30 cellular contexts compared by ENCODE assay signal in genomic region chr11:130462101-130462885, GRCh38. TPM values are rescaled to one million over a fixed set of nuclear protein-coding genes. Genes with fewer than 3 reads are reported as not detected.
DNase-seq lines count a peak whose midpoint lies in the region; ATAC-seq, FAIRE-seq and TF ChIP-seq lines count a peak whose summit lies in the region.
"Had no signal": no experiment of that assay in that cellular context is flagged by ENCODE, and none has a peak within 500 bp of the region (broad histone marks: within the 10 kb centered on the region; RNA-seq: fewer than 3 reads in every experiment).

No MANE protein-coding gene starts in this region.

- no peaks in the 10 kb centered on the region for H3K4me1 Mint-ChIP-seq in stimulated activated naive CD8-positive, alpha-beta T cell treated with anti-CD3 and anti-CD28 coated beads, Interleukin-15, amount 100 ng/mL, for 72 hours
- H3K4me1 Mint-ChIP-seq: CD4-positive, alpha-beta memory T cell; H9; T-cell had no signal

- no peaks in the 10 kb centered on the region for H3K79me2 ChIP-seq in H1 (ENCODE audit: control insufficient read depth in 1 of 2, insufficient read depth in 2 of 2, low read length in 2 of 2)

- no peak for FAIRE-seq in H1 (lab: Jason Lieb, UNC)
- FAIRE-seq: GM12891, GM19239, HTR-8/SVneo had no signal

- no peak overlapping the region for H3K9ac ChIP-seq in H1 (replicated peaks in 1 of 4; ENCODE audit: extremely low read depth in 1 of 4, low read depth in 3 of 4, low read length in 3 of 4)

- H3K56ac ChIP-seq in H1 (replicated peaks; ENCODE audit: insufficient read length, low read depth, low read length), result no peak overlapping the region

- no peak overlapping the region for H3K23ac ChIP-seq in H1 (ENCODE audit: insufficient read length)

- H4K20me1 ChIP-seq in H1 (replicated peaks in 1 of 2; ENCODE audit: control insufficient read depth in 1 of 2, insufficient read depth in 2 of 2, low read length in 2 of 2), result peaks cover 0 to 2% of the 10 kb centered on the region in 2 experiments

- CTCF ChIA-PET in H1 (lab: Charles Lee; ENCODE audit: partially characterized antibody), result interaction anchor here (0.8 to 2.1 kb wide), 11 partner anchors 7 to 399 kb away, joined by 3 to 16 read pairs (median 3); no protein-coding TSS in a partner anchor

- H3K79me1 ChIP-seq in H1 (ENCODE audit: low read depth, low read length), result no peaks in the 10 kb centered on the region

- H3K27me3 ChIP-seq in H1 (replicated peaks in 1 of 4; ENCODE audit: control insufficient read depth in 3 of 4, extremely low read depth in 1 of 4, insufficient read depth in 3 of 4, low read length in 3 of 4), result no peaks in the 10 kb centered on the region
- H3K27me3 ChIP-seq: MG63, SJSA1 had no signal

- no peak overlapping the region for H2BK15ac ChIP-seq in H1 (ENCODE audit: low read length)

- H2BK12ac ChIP-seq in H1 (ENCODE audit: low read depth, low read length), result no peak overlapping the region

- H3K9me3 ChIP-seq in H1 (ENCODE audit: insufficient read depth in 2 of 2, low read depth in 1 of 2, low read length in 1 of 2), result no peaks in the 10 kb centered on the region
- H3K9me3 ChIP-seq: MG63, SJSA1 had no signal

- no peak overlapping the region for H2AK5ac ChIP-seq in H1 (ENCODE audit: low read depth, low read length)

- 95% methylated on average over 31 of the region's 31 CpGs; no CpG with 5 or more reads in 1 of the 2 experiments for WGBS in H1 (ENCODE audit: extremely low coverage in 1 of 2, insufficient coverage in 1 of 2, insufficient read length in 1 of 2, insufficient replicate concordance in 2 of 2, low coverage in 1 of 2, low lambda C conversion rate in 2 of 2, missing lambda C conversion rate in 1 of 2), 2 experiments

- TF ChIP-seq EP300 in H1 (IDR thresholded peaks at IDR 0.05; ENCODE audit: borderline replicate concordance in 1 of 2, low read depth in 2 of 2, low read length in 2 of 2), result no peak

- TF ChIP-seq CTCF in H1 (IDR thresholded peaks at IDR 0.05; ENCODE audit: control extremely low read depth in 1 of 3, insufficient read depth in 1 of 3, low read depth in 1 of 3, low read length in 3 of 3), result no peak

- H4K91ac ChIP-seq in H1 (replicated peaks; ENCODE audit: insufficient read length, low read length), result no peak overlapping the region

- H3K4me1 ChIP-seq in H1 (replicated peaks in 1 of 4; ENCODE audit: control insufficient read depth in 3 of 4, insufficient read depth in 4 of 4, low read length in 3 of 4), result no peaks in the 10 kb centered on the region
- H3K4me1 ChIP-seq: SJSA1 had no signal

- no peak overlapping the region for H2BK20ac ChIP-seq in H1 (ENCODE audit: low read length)

- no peak overlapping the region for H3K4me3 ChIP-seq in H1 (ENCODE audit: extremely low read depth in 1 of 4, insufficient read depth in 2 of 4, low read depth in 3 of 4, low read length in 4 of 4)
- H3K4me3 ChIP-seq: MG63, SJSA1 had no signal

- no peak overlapping the region for H2AFZ ChIP-seq in H1 (ENCODE audit: low read length)

- H4K5ac ChIP-seq in H1 (ENCODE audit: insufficient read length, low read depth, low read length), result no peak overlapping the region

- H4K8ac ChIP-seq in H1 (ENCODE audit: extremely low read depth, insufficient read depth, low read length), result 0 out of 2 replicates have a peak overlapping the region, but pooled peaks have one; percentile 38

- H3K4me3 Mint-ChIP-seq in stimulated activated naive CD8-positive, alpha-beta T cell treated with anti-CD3 and anti-CD28 coated beads, Interleukin-15, amount 100 ng/mL, for 72 hours, result no peak overlapping the region
- H3K4me3 Mint-ChIP-seq: CD4-positive, alpha-beta memory T cell; H9; HFFc6; T-cell had no signal

- peak; percentile 6 for ATAC-seq in stimulated activated naive CD8-positive, alpha-beta T cell treated with anti-CD3 and anti-CD28 coated beads, Interleukin-15, amount 100 ng/mL, for 72 hours
- no peak for ATAC-seq in stimulated activated naive CD8-positive, alpha-beta T cell treated with anti-CD3 and anti-CD28 coated beads, Interleukin-15, Interleukin-2, amounts not matched to agents 100 U/mL and 50 U/mL, for 24 hours
- no peak for ATAC-seq in GM21447 (IDR thresholded peaks at IDR 0.05; ENCODE audit: unreplicated experiment)
- ATAC-seq: PC-3 had no signal

- H3K18ac ChIP-seq in H1 (ENCODE audit: extremely low read depth, low read length), result no peak overlapping the region

- no peak overlapping the region for H3K4me2 ChIP-seq in H1 (ENCODE audit: insufficient read depth in 1 of 2, low read depth in 2 of 2, low read length in 2 of 2)

- TF ChIP-seq POLR2A in H1 (IDR thresholded peaks at IDR 0.05; ENCODE audit: control extremely low read depth in 1 of 2, low read depth in 2 of 2, low read length in 2 of 2), result no peak

- H3K9me3 Mint-ChIP-seq in stimulated activated naive CD8-positive, alpha-beta T cell treated with anti-CD3 and anti-CD28 coated beads, Interleukin-15, amount 100 ng/mL, for 72 hours, result no peaks in the 10 kb centered on the region
- H3K9me3 Mint-ChIP-seq: CD4-positive, alpha-beta memory T cell; H9; HFFc6; T-cell had no signal

- no peak overlapping the region for H3K4ac ChIP-seq in H1 (replicated peaks; ENCODE audit: insufficient read length, low read depth, low read length)

- no peak overlapping the region for H2BK120ac ChIP-seq in H1 (replicated peaks; ENCODE audit: low read depth, low read length)

- no peaks in the 10 kb centered on the region for H3K27me3 Mint-ChIP-seq in stimulated activated naive CD8-positive, alpha-beta T cell treated with anti-CD3 and anti-CD28 coated beads, Interleukin-15, amount 100 ng/mL, for 72 hours

- no peak overlapping the region for H3K14ac ChIP-seq in H1 (ENCODE audit: insufficient read length)

- POLR2A ChIA-PET in H1 (lab: Charles Lee; ENCODE audit: partially characterized antibody), result no interaction called here

- DNase-seq in stimulated activated naive CD8-positive, alpha-beta T cell treated with anti-CD3 and anti-CD28 coated beads, Interleukin-15, amount 100 ng/mL, for 72 hours, result no peak
- no peak for DNase-seq in stimulated activated naive CD8-positive, alpha-beta T cell treated with anti-CD3 and anti-CD28 coated beads, Interleukin-15, Interleukin-2, amounts not matched to agents 100 U/mL and 50 U/mL, for 24 hours
- DNase-seq in NCI-H1694 (lab: John Stamatoyannopoulos, UW), result peak; percentile 3
- no peak for DNase-seq in H1 (ENCODE audit: low read depth in 1 of 2, low spot score in 2 of 2)
- no peak for DNase-seq in activated CD4-positive, alpha-beta T cell treated with anti-CD3 and anti-CD28 coated beads for 48 hours
- DNase-seq in NCI-H2196 (lab: John Stamatoyannopoulos, UW; ENCODE audit: unreplicated experiment), result no peak
- DNase-seq: C1 segment of cervical spinal cord; CD4-positive, alpha-beta memory T cell; COR-L47; DMS79; EL; GF-D8; H9; HFFc6; KBM-7; MG63; NCI-H1105 treated with DMSO at 0.1 percent for 48 hours; NCI-H2081; NCI-H526; NCI-H82; NK-92 treated with Interleukin-12 subunit alpha and Interleukin-12 subunit beta, amount 100 ng/mL, for 24 hours; PC-3; T-cell had no signal

- no peaks in the 10 kb centered on the region; the same call in 1 of the 2 replicates for H3K23me2 ChIP-seq in H1 (ENCODE audit: low read depth, low read length)

- H2BK5ac ChIP-seq in H1 (ENCODE audit: low read depth, low read length), result no peak overlapping the region

- no peak overlapping the region for H3K27ac ChIP-seq in H1 (ENCODE audit: low read depth, low read length)
- H3K27ac ChIP-seq: SJSA1 had no signal

- H3K36me3 ChIP-seq in H1 (ENCODE audit: control insufficient read depth in 2 of 4, insufficient read depth in 4 of 4, low read length in 3 of 4), result no peaks in the 10 kb centered on the region; a peak in 1 of 8 replicates
- H3K36me3 ChIP-seq: MG63, SJSA1 had no signal

- no peak overlapping the region for H3K27ac Mint-ChIP-seq in stimulated activated naive CD8-positive, alpha-beta T cell treated with anti-CD3 and anti-CD28 coated beads, Interleukin-15, amount 100 ng/mL, for 72 hours
- H3K27ac Mint-ChIP-seq: CD4-positive, alpha-beta memory T cell; HFFc6; T-cell had no signal

- no peak for TF ChIP-seq RAD21 in H1 (IDR thresholded peaks at IDR 0.05 in 1 of 2, conservative IDR thresholded peaks at IDR 0.05 in 1 of 2; ENCODE audit: low read depth in 2 of 2, low read length in 2 of 2)

TF ChIP-seq in H1, 55 proteins besides CTCF, POLR2A, EP300 and RAD21 (continues in another document):
- TF ChIP-seq BACH1 (IDR thresholded peaks at IDR 0.05; ENCODE audit: low read length) (no peak), FOSL1 (IDR thresholded peaks at IDR 0.05; ENCODE audit: insufficient read depth, low read depth, low read length) (no peak), POLR2AphosphoS5 (IDR thresholded peaks at IDR 0.05; ENCODE audit: low read depth, low read length) (no peak), SP4 (IDR thresholded peaks at IDR 0.05; ENCODE audit: low read length) (no peak), RBBP5 (IDR thresholded peaks at IDR 0.05; ENCODE audit: borderline replicate concordance, low read depth, low read length) (no peak), EGR1 (IDR thresholded peaks at IDR 0.05; ENCODE audit: borderline replicate concordance, low read depth, low read length) (no peak), POU5F1 (IDR thresholded peaks at IDR 0.05; ENCODE audit: low read depth, low read length) (no peak), KDM1A (IDR thresholded peaks at IDR 0.05; ENCODE audit: borderline replicate concordance, low read length) (no peak), EZH2 (IDR thresholded peaks at IDR 0.05; ENCODE audit: low read depth, low read length, severe bottlenecking) (no peak), GABPA (IDR thresholded peaks at IDR 0.05; ENCODE audit: borderline replicate concordance, insufficient read depth, low read length) (no peak)

RNA-seq across cellular contexts. Expression of gene ADAMTS15, which starts 13.8 kb away (rescaled TPM):
- 4.7 and 4.9 TPM in 2 replicates for total RNA-seq in H1 (2021; fragmentation: NEBNext Ultra II Directional; extraction: Animal tissue kit (Norgen Biotek cat#: 25700))
- polyA plus RNA-seq in H1 (2011; rRNA removed), result 1.7 and 2.3 TPM in 2 replicates
- 1.4 TPM for polyA plus RNA-seq in H1 (2011; cell fraction: cytosol; rRNA removed)
- polyA plus RNA-seq in H1 (2011; cell fraction: nucleus; rRNA removed), result 3.5 TPM
- polyA plus RNA-seq in H1 (2012, experiment 1 of 2), result 1.7 to 2.6 TPM (median 2.4 TPM) in 4 replicates
- 2.0 TPM for polyA plus RNA-seq in H1 (2012, experiment 2 of 2)
- polyA plus RNA-seq in H1 (2013, experiment 1 of 2), result 5.1 TPM
- polyA plus RNA-seq in H1 (2013, experiment 2 of 2), result 4.3 TPM
- polyA minus RNA-seq in H1 (2011; rRNA and poly(A)+ RNA removed), result 3.4 and 3.8 TPM in 2 replicates
- polyA minus RNA-seq in H1 (2011; cell fraction: cytosol; rRNA and poly(A)+ RNA removed), result 2.5 TPM
- 2.1 TPM for polyA minus RNA-seq in H1 (2011; cell fraction: nucleus; rRNA and poly(A)+ RNA removed)
- total RNA-seq: CD4-positive, alpha-beta memory T cell had no signal
- polyA plus RNA-seq: CD4-positive, alpha-beta memory T cell had no signal

RNA-seq across cellular contexts. Expression of gene ADAMTS8, which starts 33.9 kb away (rescaled TPM):
- 15.5 and 16.6 TPM in 2 replicates for total RNA-seq in H1 (2021; fragmentation: NEBNext Ultra II Directional; extraction: Animal tissue kit (Norgen Biotek cat#: 25700))
- 9.3 and 11.1 TPM in 2 replicates for polyA plus RNA-seq in H1 (2011; rRNA removed)
- 10.5 TPM for polyA plus RNA-seq in H1 (2011; cell fraction: cytosol; rRNA removed)
- polyA plus RNA-seq in H1 (2011; cell fraction: nucleus; rRNA removed), result 13.6 TPM
- polyA plus RNA-seq in H1 (2012, experiment 1 of 2), result 11.6 to 13.7 TPM (median 13.3 TPM) in 4 replicates
- polyA plus RNA-seq in H1 (2012, experiment 2 of 2), result 15.3 TPM
- polyA plus RNA-seq in H1 (2013, experiment 1 of 2), result 14.9 TPM
- 14.2 TPM for polyA plus RNA-seq in H1 (2013, experiment 2 of 2)
- 8.3 and 9.9 TPM in 2 replicates for polyA minus RNA-seq in H1 (2011; rRNA and poly(A)+ RNA removed)
- 10.7 TPM for polyA minus RNA-seq in H1 (2011; cell fraction: cytosol; rRNA and poly(A)+ RNA removed)
- polyA minus RNA-seq in H1 (2011; cell fraction: nucleus; rRNA and poly(A)+ RNA removed), result 5.7 TPM
- total RNA-seq: A673; CD4-positive, alpha-beta memory T cell; HFFc6; LHCN-M2; PC-3 had no signal
- polyA plus RNA-seq: CD4-positive, alpha-beta memory T cell had no signal
